22 cellular contexts compared by ENCODE assay signal in genomic region chr1:190365283-190365682, GRCh38.
DNase-seq lines count a peak whose midpoint lies in the region; ATAC-seq, FAIRE-seq and TF ChIP-seq lines count a peak whose summit lies in the region.
"Had no signal": no experiment of that assay in that cellular context is flagged by ENCODE, and none has a peak within 500 bp of the region (broad histone marks: within the 10 kb centered on the region; RNA-seq: fewer than 3 reads in every experiment).

No MANE protein-coding gene starts in this region.

- no peak overlapping the region for H3K4me3 Mint-ChIP-seq in natural killer cell treated with Interleukin-12 subunit alpha and Interleukin-12 subunit beta and Interleukin-15 and Interleukin-18, amount 100 ng/mL, for 72 hours
- no peak overlapping the region for H3K4me3 Mint-ChIP-seq in GM23338
- no peak overlapping the region for H3K4me3 Mint-ChIP-seq in activated naive CD8-positive, alpha-beta T cell treated with anti-CD3 and anti-CD28 coated beads, Interleukin-2, amount 50 U/mL, for 24 hours
- H3K4me3 Mint-ChIP-seq: B cell; CD4-positive, CD25-positive, alpha-beta regulatory T cell; CD8-positive, alpha-beta T cell; H9 had no signal

- no peaks in the 10 kb centered on the region for H3K27me3 Mint-ChIP-seq in natural killer cell treated with Interleukin-12 subunit alpha and Interleukin-12 subunit beta and Interleukin-15 and Interleukin-18, amount 100 ng/mL, for 72 hours
- H3K27me3 Mint-ChIP-seq in GM23338 (ENCODE audit: insufficient read depth, low read depth, poor library complexity): no peaks in the 10 kb centered on the region
- no peaks in the 10 kb centered on the region for H3K27me3 Mint-ChIP-seq in activated naive CD8-positive, alpha-beta T cell treated with anti-CD3 and anti-CD28 coated beads, Interleukin-2, amount 50 U/mL, for 24 hours
- H3K27me3 Mint-ChIP-seq: B cell; CD4-positive, CD25-positive, alpha-beta regulatory T cell had no signal

- no peak for TF ChIP-seq POLR2A in A549 (IDR thresholded peaks at IDR 0.05; ENCODE audit: low read length)

- H3K27ac Mint-ChIP-seq in natural killer cell treated with Interleukin-12 subunit alpha and Interleukin-12 subunit beta and Interleukin-15 and Interleukin-18, amount 100 ng/mL, for 72 hours: no peak overlapping the region
- H3K27ac Mint-ChIP-seq in GM23338: no peak overlapping the region
- H3K27ac Mint-ChIP-seq in activated naive CD8-positive, alpha-beta T cell treated with anti-CD3 and anti-CD28 coated beads, Interleukin-2, amount 50 U/mL, for 24 hours: no peak overlapping the region
- H3K27ac Mint-ChIP-seq: B cell; CD4-positive, CD25-positive, alpha-beta regulatory T cell; CD8-positive, alpha-beta T cell; H9 had no signal

- H3K27ac ChIP-seq in A549 (no peak overlapping the region), pancreas (no peak overlapping the region), GM23338 (ENCODE audit: low read depth) (no peak overlapping the region)
- H3K27ac ChIP-seq: BLaER1, C4-2B, GM23248 had no signal

- POLR2A ChIA-PET in A549 (lab: Yijun Ruan, JAX): no interaction called here

- no peaks in the 10 kb centered on the region for H3K9me2 ChIP-seq in GM23338 (ENCODE audit: insufficient read depth)

- CTCF ChIA-PET in A549 (lab: Yijun Ruan, JAX): no interaction called here

- TF ChIP-seq CTCF in A549 (IDR thresholded peaks at IDR 0.05): no peak
- no peak for TF ChIP-seq CTCF in pancreas (IDR thresholded peaks at IDR 0.05)
- no peak for TF ChIP-seq CTCF in GM23338 (conservative IDR thresholded peaks at IDR 0.05; ENCODE audit: low read depth in 2 of 2)
- TF ChIP-seq CTCF in GM20000 (IDR thresholded peaks at IDR 0.05; ENCODE audit: extremely low read depth, missing control alignments): no peak

- H3K27me3 ChIP-seq in pancreas (no peaks in the 10 kb centered on the region), GM23338 (ENCODE audit: insufficient read depth) (no peaks in the 10 kb centered on the region)
- H3K27me3 ChIP-seq: BLaER1 had no signal

- no peaks in the 10 kb centered on the region for H3K36me3 ChIP-seq in pancreas
- H3K36me3 ChIP-seq in GM23338 (ENCODE audit: insufficient read depth): no peaks in the 10 kb centered on the region
- H3K36me3 ChIP-seq: BLaER1 had no signal

- no peaks in the 10 kb centered on the region for H4K20me1 ChIP-seq in GM23338 (replicated peaks; ENCODE audit: insufficient read depth)
- H4K20me1 ChIP-seq: BLaER1 had no signal

- 66% methylated on average over 1 of the region's 1 CpG for WGBS in A549 (ENCODE audit: missing lambda C conversion rate)
- 64 to 65% methylated on average over 1 of the region's 1 CpG for WGBS in pancreas, 2 donors

- no peaks in the 10 kb centered on the region for H3K4me1 ChIP-seq in A549
- no peaks in the 10 kb centered on the region for H3K4me1 ChIP-seq in pancreas
- no peaks in the 10 kb centered on the region for H3K4me1 ChIP-seq in GM23338 (ENCODE audit: insufficient read depth)
- H3K4me1 ChIP-seq: BLaER1, Caco-2 had no signal

- ATAC-seq in A549 (no peak), pancreas (no peak), GM23338 (no peak)
- no peak for ATAC-seq in natural killer cell treated with Interleukin-12 subunit alpha and Interleukin-12 subunit beta and Interleukin-15 and Interleukin-18, amount 100 ng/mL, for 72 hours
- no peak for ATAC-seq in activated naive CD8-positive, alpha-beta T cell treated with anti-CD3 and anti-CD28 coated beads, Interleukin-2, amount 50 U/mL, for 24 hours
- ATAC-seq: CD8-positive, alpha-beta T cell; GM12878; HCT116 had no signal

- no peak for TF ChIP-seq RAD21 in A549 (conservative IDR thresholded peaks at IDR 0.05 in 1 of 2, IDR thresholded peaks at IDR 0.05 in 1 of 2)

- H3K4me1 Mint-ChIP-seq in natural killer cell treated with Interleukin-12 subunit alpha and Interleukin-12 subunit beta and Interleukin-15 and Interleukin-18, amount 100 ng/mL, for 72 hours (ENCODE audit: low read depth in 2 of 2): no peaks in the 10 kb centered on the region
- no peaks in the 10 kb centered on the region for H3K4me1 Mint-ChIP-seq in GM23338
- H3K4me1 Mint-ChIP-seq in activated naive CD8-positive, alpha-beta T cell treated with anti-CD3 and anti-CD28 coated beads, Interleukin-2, amount 50 U/mL, for 24 hours: no peaks in the 10 kb centered on the region
- H3K4me1 Mint-ChIP-seq: B cell; CD4-positive, CD25-positive, alpha-beta regulatory T cell; H9 had no signal

- no peak overlapping the region for H3K4me3 ChIP-seq in A549
- H3K4me3 ChIP-seq in pancreas: no peak overlapping the region
- no peak overlapping the region for H3K4me3 ChIP-seq in GM23338
- H3K4me3 ChIP-seq: BLaER1, GM12878, GM23248 had no signal

- H3K79me2 ChIP-seq in GM23338 (replicated peaks; ENCODE audit: insufficient read depth): no peaks in the 10 kb centered on the region

- H3K9me3 ChIP-seq in A549 (no peaks in the 10 kb centered on the region), pancreas (no peaks in the 10 kb centered on the region)
- H3K9me3 ChIP-seq: Caco-2 had no signal

- no peak for TF ChIP-seq EP300 in A549 (IDR thresholded peaks at IDR 0.05)

- DNase-seq in A549 (ENCODE audit: low read depth in 1 of 2, low spot score in 1 of 2) (no peak), pancreas (no peak), GM23338 (ENCODE audit: low spot score) (no peak), GM20000 (ENCODE audit: low spot score) (no peak)
- no peak for DNase-seq in natural killer cell treated with Interleukin-12 subunit alpha and Interleukin-12 subunit beta and Interleukin-15 and Interleukin-18, amount 100 ng/mL, for 72 hours (ENCODE audit: low spot score)
- DNase-seq in activated naive CD8-positive, alpha-beta T cell treated with anti-CD3 and anti-CD28 coated beads, Interleukin-2, amount 50 U/mL, for 24 hours: no peak
- DNase-seq: 8988T; Caco-2; CD4-positive, CD25-positive, alpha-beta regulatory T cell; CD8-positive, alpha-beta T cell; DMS153; DND-41; GDM1; GM23248; H9 had no signal

- H2AFZ ChIP-seq in GM23338: no peak overlapping the region
- H2AFZ ChIP-seq: GM23248 had no signal

- no peak overlapping the region for H3K4me2 ChIP-seq in A549
- no peak overlapping the region for H3K4me2 ChIP-seq in GM23338
- H3K4me2 ChIP-seq: BLaER1 had no signal

- intact Hi-C loops in pancreas (cut with DNase I): no loop called here

- peaks cover 10% of the 10 kb centered on the region for H3K9me3 Mint-ChIP-seq in natural killer cell treated with Interleukin-12 subunit alpha and Interleukin-12 subunit beta and Interleukin-15 and Interleukin-18, amount 100 ng/mL, for 72 hours
- H3K9me3 Mint-ChIP-seq in GM23338: peaks cover 24% of the 10 kb centered on the region
- peaks cover 32% of the 10 kb centered on the region for H3K9me3 Mint-ChIP-seq in activated naive CD8-positive, alpha-beta T cell treated with anti-CD3 and anti-CD28 coated beads, Interleukin-2, amount 50 U/mL, for 24 hours

- H3F3A ChIP-seq in GM23338 (replicated peaks; ENCODE audit: low read depth): no peaks in the 10 kb centered on the region

- peaks cover 13% of the 10 kb centered on the region for H3K36me3 Mint-ChIP-seq in natural killer cell treated with Interleukin-12 subunit alpha and Interleukin-12 subunit beta and Interleukin-15 and Interleukin-18, amount 100 ng/mL, for 72 hours
- peaks cover 7% of the 10 kb centered on the region for H3K36me3 Mint-ChIP-seq in GM23338 (ENCODE audit: low read depth)
- no peaks in the 10 kb centered on the region for H3K36me3 Mint-ChIP-seq in activated naive CD8-positive, alpha-beta T cell treated with anti-CD3 and anti-CD28 coated beads, Interleukin-2, amount 50 U/mL, for 24 hours (ENCODE audit: low read depth)
- H3K36me3 Mint-ChIP-seq: CD4-positive, CD25-positive, alpha-beta regulatory T cell; CD8-positive, alpha-beta T cell had no signal

- peak; percentile 36 for FAIRE-seq in A549 (lab: Jason Lieb, UNC)
- FAIRE-seq in TTC549 (lab: Jason Lieb, UNC): peak; percentile 100
- peak; percentile 92 for FAIRE-seq in endometrium (lab: Jason Lieb, UNC)
- peak; percentile 98 for FAIRE-seq in pancreas (lab: Jason Lieb, UNC)
- FAIRE-seq: GM12878 had no signal

TF ChIP-seq in A549, 52 proteins besides CTCF, POLR2A, EP300 and RAD21 (continues in another document):
- TF ChIP-seq MAZ (IDR thresholded peaks at IDR 0.05; ENCODE audit: borderline replicate concordance, low read depth, low read length): no peak
- no peak for TF ChIP-seq HDAC2 (IDR thresholded peaks at IDR 0.05)
- TF ChIP-seq BHLHE40 (IDR thresholded peaks at IDR 0.05; ENCODE audit: low read depth, low read length): no peak
- TF ChIP-seq CHD4 (IDR thresholded peaks at IDR 0.05; ENCODE audit: borderline replicate concordance): no peak
- no peak for TF ChIP-seq HEYL (CRISPR knock-in tag; IDR thresholded peaks at IDR 0.05)
- no peak for TF ChIP-seq ZFP36 (IDR thresholded peaks at IDR 0.05; ENCODE audit: borderline replicate concordance, partially characterized antibody)
- no peak for TF ChIP-seq BCL3 (IDR thresholded peaks at IDR 0.05)

TF ChIP-seq in GM23338, 12 proteins besides CTCF, POLR2A, EP300 and RAD21 (continues in another document):
- TF ChIP-seq EZH2 (IDR thresholded peaks at IDR 0.05; ENCODE audit: low read depth, unreplicated experiment): no peak
- no peak for TF ChIP-seq ZNF114 (CRISPR knock-in tag; IDR thresholded peaks at IDR 0.05)
- TF ChIP-seq POLR2AphosphoS5 (IDR thresholded peaks at IDR 0.05; ENCODE audit: low read depth): no peak
- TF ChIP-seq STAT1 (IDR thresholded peaks at IDR 0.05; ENCODE audit: unreplicated experiment): no peak
- TF ChIP-seq JUNB (IDR thresholded peaks at IDR 0.05; ENCODE audit: unreplicated experiment): no peak
- no peak for TF ChIP-seq NANOG (IDR thresholded peaks at IDR 0.05; ENCODE audit: borderline replicate concordance)
